8 cellular contexts compared by ENCODE assay signal in genomic region chr9:111483862-111484563, GRCh38. TPM values are rescaled to one million over a fixed set of nuclear protein-coding genes. Genes with fewer than 3 reads are reported as not detected.
DNase-seq lines count a peak whose midpoint lies in the region; ATAC-seq, FAIRE-seq and TF ChIP-seq lines count a peak whose summit lies in the region.

Gene ECPAS, minus strand, starts transcription at chr9:111484383. Its CDS starts 11,465 bp downstream, at chr9:111472918.

- peak within 1 kb of the TSS; percentile 90 to 97 for H3K9ac ChIP-seq in colonic mucosa (ENCODE audit: low read depth in 2 of 2, low read length in 2 of 2)

- H3K4me3 ChIP-seq in A549 (peak within 1 kb of the TSS; percentile 75), colonic mucosa (peak within 1 kb of the TSS; percentile 92)

- H3K27ac ChIP-seq in A549 = peak within 1 kb of the TSS; percentile 94 to 97
- peak within 1 kb of the TSS; percentile 99 for H3K27ac ChIP-seq in colonic mucosa
- peak within 1 kb of the TSS; percentile 89 for H3K27ac ChIP-seq in layer of hippocampus (ENCODE audit: low read depth, low read length)

- peak; percentile 58 for TF ChIP-seq POLR2A in A549 (IDR thresholded peaks at IDR 0.05; ENCODE audit: low read length)

- H3K9me3 ChIP-seq in A549 (no peaks in the 10 kb centered on the region), colonic mucosa (no peaks in the 10 kb centered on the region)

- peaks cover 20% of the 10 kb centered on the region for H3K4me1 ChIP-seq in A549
- H3K4me1 ChIP-seq in colonic mucosa = peaks cover 4% of the 10 kb centered on the region

- no peak for FAIRE-seq in A549 (lab: Jason Lieb, UNC)

- TF ChIP-seq RAD21 in A549 (conservative IDR thresholded peaks at IDR 0.05 in 1 of 2, IDR thresholded peaks at IDR 0.05 in 1 of 2) = no peak; a peak in 1 of 5 replicates

- CTCF ChIA-PET in A549 (lab: Yijun Ruan, JAX) = no interaction called here

- intact Hi-C loops in colonic mucosa (cut with DNase I) = no loop called here

- DNase-seq in A549 (ENCODE audit: low read depth in 1 of 2, low spot score in 1 of 2) = peak; percentile 88 to 89
- peak; percentile 42 for DNase-seq in NCI-H345 treated with DMSO at 0.1 percent for 48 hours (lab: John Stamatoyannopoulos, UW; ENCODE audit: unreplicated experiment)
- DNase-seq in activated CD4-positive, alpha-beta T cell treated with anti-CD3 and anti-CD28 coated beads for 4 hours = peak; percentile 61 to 72
- peak; percentile 80 for DNase-seq in colonic mucosa
- peak; percentile 19 to 70 (median 48) for DNase-seq in stimulated activated CD4-positive, alpha-beta T cell treated with anti-CD3 and anti-CD28 coated beads, Interleukin-1b, Interleukin-23, amount 100 ng/mL, for 24 hours (ENCODE audit: low read depth in 4 of 4, low spot score in 1 of 4)

- no peak for TF ChIP-seq CTCF in A549 (IDR thresholded peaks at IDR 0.05)
- no peak for TF ChIP-seq CTCF in colonic mucosa (IDR thresholded peaks at IDR 0.05)

- WGBS in A549 (ENCODE audit: missing lambda C conversion rate) = 0% methylated on average over 1 of the region's 99 CpGs

- H3K27me3 ChIP-seq in colonic mucosa (no peaks in the 10 kb centered on the region), layer of hippocampus (ENCODE audit: control insufficient read depth, insufficient read depth, low read length) (no peaks in the 10 kb centered on the region)

- no peaks in the 10 kb centered on the region for H3K36me3 ChIP-seq in colonic mucosa

- POLR2A ChIA-PET in A549 (lab: Yijun Ruan, JAX) = interaction anchor here (0.5 to 1.5 kb wide), 3 partner anchors 41 to 132 kb away, joined by 4 to 7 read pairs (median 5); partner anchors contain the start of gene ZNF483

- peak; percentile 80 to 89 for ATAC-seq in A549
- ATAC-seq in GM18511 (IDR thresholded peaks at IDR 0.05; ENCODE audit: unreplicated experiment) = peak; percentile 60
- peak; percentile 59 for ATAC-seq in HG02981 (IDR thresholded peaks at IDR 0.05; ENCODE audit: unreplicated experiment)

- H3K4me2 ChIP-seq in A549 = peak within 1 kb of the TSS; percentile 97

- no peak for TF ChIP-seq EP300 in A549 (IDR thresholded peaks at IDR 0.05)

TF ChIP-seq in A549, 52 proteins besides CTCF, POLR2A, EP300 and RAD21:
- no peak for TF ChIP-seq HOXB5 (CRISPR knock-in tag; IDR thresholded peaks at IDR 0.05)
- TF ChIP-seq MAZ (IDR thresholded peaks at IDR 0.05; ENCODE audit: borderline replicate concordance, low read depth, low read length) = no peak
- no peak for TF ChIP-seq MYC (IDR thresholded peaks at IDR 0.05; ENCODE audit: borderline replicate concordance, low read length)
- no peak for TF ChIP-seq RFX5 (IDR thresholded peaks at IDR 0.05)
- TF ChIP-seq BCL3 (IDR thresholded peaks at IDR 0.05) = peak; percentile 42; the same call in 2 of the 3 replicates
- TF ChIP-seq FOSL2 (IDR thresholded peaks at IDR 0.05) = no peak
- TF ChIP-seq FOSL2 (CRISPR knock-in tag; IDR thresholded peaks at IDR 0.05) = peak; percentile 73
- peak; percentile 36; the same call in 1 of the 2 replicates for TF ChIP-seq PHF8 (IDR thresholded peaks at IDR 0.05; ENCODE audit: borderline replicate concordance, low read depth)
- TF ChIP-seq ELK1 (IDR thresholded peaks at IDR 0.05; ENCODE audit: low read depth, low read length) = no peak
- peak; percentile 30 to 55; a peak in 4 of 5 replicates for TF ChIP-seq JUN (IDR thresholded peaks at IDR 0.05)

RNA-seq across cellular contexts. Expression of gene ECPAS, which starts in this region (rescaled TPM):
- 73.6 and 88.9 TPM in 2 replicates for polyA plus RNA-seq in A549 (2011; rRNA removed)
- 15.9 and 18.7 TPM in 2 replicates for polyA plus RNA-seq in A549 (2012; cell fraction: cytosol; rRNA removed)
- 15.4 and 31.2 TPM in 2 replicates for polyA plus RNA-seq in A549 (2012; cell fraction: nucleus; rRNA removed)
- 39.0 to 41.2 TPM (median 40.1 TPM) in 3 replicates for polyA plus RNA-seq in A549 (2017; fragmentation: RNase III; extraction: RNeasy Plus Mini Kit Qiagen cat#74134 plus additional on column Dnase treatment)
- 162 and 168 TPM in 2 replicates for polyA minus RNA-seq in A549 (2011; rRNA and poly(A)+ RNA removed)
- total RNA-seq in colonic mucosa = 10 to 100 TPM; 55.1 to 92.5 TPM

Comparison
In these comparisons a context has a peak if more than half of its experiments do, and no peak if none do; other contexts are left out.
1. Peak in every context shown above with its lines: DNase-seq, ATAC-seq, H3K4me3 ChIP-seq and H3K27ac ChIP-seq.